In genomic region chr1:168759077-168759476, GRCh38 we compare ENCODE assay signal across 26 cellular contexts. TPM values are rescaled to one million over a fixed set of nuclear protein-coding genes. Genes with fewer than 3 reads are reported as not detected.
DNase-seq lines count a peak whose midpoint lies in the region; ATAC-seq and TF ChIP-seq lines count a peak whose summit lies in the region.
"Had no signal": no experiment of that assay in that cellular context is flagged by ENCODE, and none has a peak within 500 bp of the region (broad histone marks: within the 10 kb centered on the region; RNA-seq: fewer than 3 reads in every experiment).

No MANE protein-coding gene starts in this region.

- no peaks in the 10 kb centered on the region for H3K9me3 ChIP-seq in HCT116 (ENCODE audit: control insufficient read depth in 1 of 2, insufficient read depth in 1 of 2, low read depth in 1 of 2, low read length in 2 of 2)
- H3K9me3 ChIP-seq: BE2C, BLaER1 had no signal

- ATAC-seq in HCT116 = no peak
- no peak for ATAC-seq in GM19397 (IDR thresholded peaks at IDR 0.05; ENCODE audit: unreplicated experiment)
- ATAC-seq: GM12878 had no signal

- H3K9ac ChIP-seq in HCT116 (ENCODE audit: low read length) = no peak overlapping the region
- H3K9ac ChIP-seq: BLaER1 had no signal

- CTCF ChIA-PET in HCT116 (lab: Charles Lee) = no interaction called here

- no peak overlapping the region for H3K27ac ChIP-seq in HCT116 (ENCODE audit: low read depth, low read length)
- H3K27ac ChIP-seq: BLaER1 had no signal

- no peaks in the 10 kb centered on the region for H4K20me1 ChIP-seq in HCT116 (ENCODE audit: insufficient read depth)
- H4K20me1 ChIP-seq: BLaER1 had no signal

- no peak overlapping the region for H3K4me2 ChIP-seq in HCT116 (ENCODE audit: low read length)
- H3K4me2 ChIP-seq: BLaER1 had no signal

- no TSS peak for BruUV-seq in HCT116 (replicated peaks; lab: Mats Ljungman, UMichigan)

- TF ChIP-seq CTCF in HCT116 (IDR thresholded peaks at IDR 0.05 in 2 of 3, conservative IDR thresholded peaks at IDR 0.05 in 1 of 3; ENCODE audit: borderline replicate concordance in 1 of 3, insufficient read depth in 1 of 3, low read depth in 2 of 3, low read length in 2 of 3) = no peak

- H3K36me3 ChIP-seq in HCT116 (ENCODE audit: control insufficient read depth in 1 of 2, insufficient read depth in 2 of 2, low read length in 2 of 2) = no peaks in the 10 kb centered on the region
- H3K36me3 ChIP-seq: BE2C, BLaER1 had no signal

- no peaks in the 10 kb centered on the region for H3K9me2 ChIP-seq in HCT116 (ENCODE audit: insufficient read depth)

- TF ChIP-seq RAD21 in HCT116 (IDR thresholded peaks at IDR 0.05; ENCODE audit: low read depth) = no peak

- no peak overlapping the region for H3K4me3 ChIP-seq in HCT116 (replicated peaks in 1 of 2; ENCODE audit: low read depth in 1 of 2, low read length in 2 of 2)
- H3K4me3 ChIP-seq: BLaER1, GM12878 had no signal

- intact Hi-C loops in HCT116 (cut with micrococcal nuclease) = no loop called here

- H2AFZ ChIP-seq in HCT116 (ENCODE audit: low read depth, low read length, poor library complexity, severe bottlenecking) = peak overlapping the region; percentile 19

- POLR2A ChIA-PET in HCT116 (lab: Charles Lee) = no interaction called here

- H3K27me3 ChIP-seq in HCT116 (ENCODE audit: insufficient read depth, low read length) = no peaks in the 10 kb centered on the region
- H3K27me3 ChIP-seq: BE2C, BLaER1 had no signal

- no peaks in the 10 kb centered on the region for H3K4me1 ChIP-seq in HCT116 (ENCODE audit: control insufficient read depth in 1 of 2, insufficient read depth in 2 of 2, low read length in 2 of 2)

- no peak for TF ChIP-seq POLR2A in HCT116 (IDR thresholded peaks at IDR 0.05; ENCODE audit: borderline replicate concordance, extremely low read depth, insufficient read depth, insufficient read length)

- no peaks in the 10 kb centered on the region for H3K79me2 ChIP-seq in HCT116 (ENCODE audit: insufficient read depth, low read length)

- DNase-seq in HCT116 (ENCODE audit: low read depth, low spot score) = no peak
- DNase-seq in NCI-H446 treated with DMSO at 0.1 percent for 48 hours (lab: John Stamatoyannopoulos, UW) = peak; percentile 13
- DNase-seq in cerebellar cortex (ENCODE audit: low spot score) = no peak
- no peak for DNase-seq in GM19238 (ENCODE audit: insufficient read length, low spot score)
- DNase-seq: 8988T; ACHN; BE2C; C1 segment of cervical spinal cord; CD4-positive, alpha-beta memory T cell; CD4-positive, CD25-positive, alpha-beta regulatory T cell; CD8-positive, alpha-beta memory T cell; COR-L47; DMS 273 treated with DMSO at 0.1 percent for 48 hours; DMS153; DMS53; DMS79; DND-41; EL; GDM1 had no signal

- RAD21 ChIA-PET in HCT116 (lab: Charles Lee; ENCODE audit: low non-redundant PET in 1 of 2, low total read pairs in 2 of 2, uncharacterized antibody in 2 of 2, unreplicated experiment in 2 of 2) = no interaction called here

TF ChIP-seq in HCT116, 20 proteins besides CTCF, POLR2A, EP300 and RAD21:
- no peak for TF ChIP-seq REST (IDR thresholded peaks at IDR 0.05; ENCODE audit: low read depth)
- no peak for TF ChIP-seq EZH2 (IDR thresholded peaks at IDR 0.05)
- no peak for TF ChIP-seq ZNF274 (IDR thresholded peaks at IDR 0.05; ENCODE audit: low read depth, low read length)
- TF ChIP-seq ELF1 (IDR thresholded peaks at IDR 0.05; ENCODE audit: borderline replicate concordance, low read depth) = no peak
- no peak for TF ChIP-seq SRF (IDR thresholded peaks at IDR 0.05; ENCODE audit: low read depth)
- TF ChIP-seq JUND (IDR thresholded peaks at IDR 0.05) = no peak
- TF ChIP-seq ZBTB33 (IDR thresholded peaks at IDR 0.05; ENCODE audit: extremely low read depth, insufficient replicate concordance, low read length) = no peak
- TF ChIP-seq EGR1 (IDR thresholded peaks at IDR 0.05; ENCODE audit: low read depth) = no peak
- no peak for TF ChIP-seq POLR2AphosphoS5 (IDR thresholded peaks at IDR 0.05; ENCODE audit: low read depth, low read length)
- TF ChIP-seq CBX3 (IDR thresholded peaks at IDR 0.05; ENCODE audit: low read depth) = no peak
- TF ChIP-seq YY1 (IDR thresholded peaks at IDR 0.05; ENCODE audit: extremely low read depth, insufficient replicate concordance, low read depth, low read length) = no peak
- TF ChIP-seq SP1 (IDR thresholded peaks at IDR 0.05; ENCODE audit: low read depth) = no peak
- no peak for TF ChIP-seq SIN3A (IDR thresholded peaks at IDR 0.05; ENCODE audit: low read depth)
- no peak for TF ChIP-seq CEBPB (IDR thresholded peaks at IDR 0.05; ENCODE audit: low read depth)
- TF ChIP-seq MAX (IDR thresholded peaks at IDR 0.05) = no peak
- TF ChIP-seq ATF3 (IDR thresholded peaks at IDR 0.05) = no peak
- TF ChIP-seq ZFX (IDR thresholded peaks at IDR 0.05) = no peak
- TF ChIP-seq TCF7L2 (IDR thresholded peaks at IDR 0.05; ENCODE audit: borderline replicate concordance, extremely low read depth, insufficient read depth, insufficient read length) = no peak
- TF ChIP-seq EZH2phosphoT487 (IDR thresholded peaks at IDR 0.05; ENCODE audit: borderline replicate concordance) = no peak
- TF ChIP-seq FOSL1 (IDR thresholded peaks at IDR 0.05; ENCODE audit: low read depth) = no peak

RNA-seq across cellular contexts. Expression of gene DPT, which starts 30.1 kb away (rescaled TPM):
- total RNA-seq in HCT116 (2021; ENCODE audit: unreplicated experiment) = not detected
- polyA plus RNA-seq in HCT116 (2012) = not detected in 2 replicates
- total RNA-seq: A673; CD4-positive, alpha-beta memory T cell; CD4-positive, CD25-positive, alpha-beta regulatory T cell; CD8-positive, alpha-beta memory T cell; G401 had no signal
- polyA plus RNA-seq: AG04450; CD14-positive monocyte; CD4-positive, alpha-beta memory T cell; CD4-positive, CD25-positive, alpha-beta regulatory T cell; CD8-positive, alpha-beta memory T cell had no signal
